ENCODE assay signal across 16 cellular contexts in the genomic region with DNA sequence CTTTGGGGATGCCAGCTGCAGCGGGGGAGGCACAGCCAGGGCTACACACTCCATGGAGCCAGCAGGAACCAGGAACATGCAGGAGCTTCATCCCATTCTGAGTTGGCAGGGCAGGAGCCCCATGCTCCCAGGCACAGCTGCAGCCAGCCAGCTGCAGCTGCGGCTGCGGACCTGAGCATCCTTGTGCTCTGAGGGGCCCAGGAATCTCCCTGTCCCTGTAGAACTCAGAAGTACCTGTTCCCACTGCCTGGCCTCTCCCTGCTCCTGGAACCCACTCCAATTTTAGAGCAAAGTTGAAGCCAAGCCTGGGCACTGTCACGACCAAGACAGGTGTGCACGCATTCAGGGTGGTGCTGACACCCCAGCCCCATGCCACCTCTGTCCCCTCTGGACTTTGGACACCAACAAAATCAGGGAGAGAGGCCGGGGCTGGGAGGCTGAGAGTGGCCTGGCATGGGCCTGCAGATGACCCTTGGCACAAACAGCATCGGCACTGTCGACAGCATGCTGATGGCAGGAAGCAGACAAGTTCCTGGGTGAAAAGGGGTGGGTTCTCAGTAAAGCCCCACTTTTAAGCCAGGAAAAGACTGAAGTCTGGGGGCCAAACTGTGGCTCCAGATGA.
A peak's percentile ranks its signal among the peaks of the same experiment; 100 is the strongest.
DNase-seq lines count a peak whose midpoint lies in the region; ATAC-seq and TF ChIP-seq lines count a peak whose summit lies in the region.
"Had no signal": no experiment of that assay in that cellular context is flagged by ENCODE, and none has a peak within 500 bp of the region (broad histone marks: within the 10 kb centered on the region; RNA-seq: fewer than 3 reads in every experiment).

No MANE protein-coding gene starts in this region.

- peak; percentile 20 for DNase-seq in Ammon's horn (ENCODE audit: low spot score)
- DNase-seq in Peyer's patch, result peak in 2 of 3 donors; percentile 30 to 33
- no peak for DNase-seq in neuronal stem cell (ENCODE audit: low spot score)
- DNase-seq in upper lobe of right lung, result no peak
- DNase-seq in MV-4-11 (lab: John Stamatoyannopoulos, UW), result no peak
- DNase-seq: 8988T; AML-193; Calu3; CD4-positive, CD25-positive, alpha-beta regulatory T cell; DMS 273 treated with DMSO at 0.1 percent for 48 hours; H7; IMR-90 had no signal

- intact Hi-C loops in upper lobe of right lung (cut with DNase I), result no loop called here

- H2AK5ac ChIP-seq in neuronal stem cell (ENCODE audit: low read depth, low read length), result no peak overlapping the region

- H4K8ac ChIP-seq in neuronal stem cell (ENCODE audit: low read depth, low read length), result peak overlapping the region; percentile 3

- no peak overlapping the region for H4K91ac ChIP-seq in neuronal stem cell (ENCODE audit: low read depth, low read length, poor library complexity)

- peak; percentile 36 for ATAC-seq in upper lobe of right lung
- no peak for ATAC-seq in SK-N-SH treated with all-trans-retinoic acid at 6 μM for 48 hours
- no peak for ATAC-seq in GM21825 (IDR thresholded peaks at IDR 0.05; ENCODE audit: unreplicated experiment)
- ATAC-seq: GM23338 had no signal

- no peak overlapping the region for H2BK120ac ChIP-seq in neuronal stem cell (ENCODE audit: low read depth, low read length)

- no CpG with 5 or more reads among the region's 8 CpGs for WGBS in neuronal stem cell (ENCODE audit: extremely low coverage in 2 of 2, insufficient read length in 2 of 2, insufficient replicate concordance in 1 of 2), 2 donors

- H3K9ac ChIP-seq in neuronal stem cell (ENCODE audit: low read depth, low read length, poor library complexity), result no peak overlapping the region
- H3K9ac ChIP-seq: BLaER1 treated with 17β-estradiol and CSF1 and Interleukin-3, amounts not matched to agents 10 nM and 100 nM had no signal

- H3K18ac ChIP-seq in neuronal stem cell (ENCODE audit: low read length), result peak overlapping the region; percentile 48

- H2BK12ac ChIP-seq in neuronal stem cell (ENCODE audit: low read length), result no peak overlapping the region

- no peak overlapping the region for H2AFZ ChIP-seq in neuronal stem cell (ENCODE audit: low read length)
- H2AFZ ChIP-seq: GM23338 had no signal

- no peak overlapping the region for H3K4me2 ChIP-seq in neuronal stem cell (ENCODE audit: insufficient read depth, low read length, poor library complexity, severe bottlenecking)
- H3K4me2 ChIP-seq: BLaER1 treated with 17β-estradiol and CSF1 and Interleukin-3, amounts not matched to agents 10 nM and 100 nM; GM23338 had no signal

- no peak overlapping the region for H3K4ac ChIP-seq in neuronal stem cell (ENCODE audit: low read length)

- no peak for TF ChIP-seq POLR2A in Peyer's patch (IDR thresholded peaks at IDR 0.05)

- H3K27me3 ChIP-seq in Peyer's patch, result no peaks in the 10 kb centered on the region
- H3K27me3 ChIP-seq in neuronal stem cell (ENCODE audit: control insufficient read depth in 3 of 3, insufficient read depth in 3 of 3, low read depth in 1 of 3, low read length in 3 of 3), result no peaks in the 10 kb centered on the region
- no peaks in the 10 kb centered on the region for H3K27me3 ChIP-seq in upper lobe of right lung
- H3K27me3 ChIP-seq: BLaER1 treated with 17β-estradiol and CSF1 and Interleukin-3, amounts not matched to agents 10 nM and 100 nM had no signal

- H3K4me3 ChIP-seq in Peyer's patch (no peak overlapping the region), neuronal stem cell (ENCODE audit: low read length in 2 of 2) (no peak overlapping the region), upper lobe of right lung (no peak overlapping the region)
- H3K4me3 ChIP-seq: BLaER1 treated with 17β-estradiol and CSF1 and Interleukin-3, amounts not matched to agents 10 nM and 100 nM; GM23338 had no signal

- no peaks in the 10 kb centered on the region for H3K9me3 ChIP-seq in Peyer's patch
- peaks cover 0 to 2% of the 10 kb centered on the region in 2 donors for H3K9me3 ChIP-seq in neuronal stem cell (replicated peaks in 1 of 2; ENCODE audit: control insufficient read depth in 2 of 2, insufficient read depth in 1 of 2, low read depth in 1 of 2, low read length in 2 of 2)
- H3K9me3 ChIP-seq in upper lobe of right lung, result no peaks in the 10 kb centered on the region
- H3K9me3 ChIP-seq: BLaER1 treated with 17β-estradiol and CSF1 and Interleukin-3, amounts not matched to agents 10 nM and 100 nM had no signal

- H3K36me3 ChIP-seq in Peyer's patch, result no peaks in the 10 kb centered on the region
- H3K36me3 ChIP-seq in neuronal stem cell (replicated peaks in 1 of 2; ENCODE audit: control insufficient read depth in 2 of 2, insufficient read depth in 2 of 2, low read length in 2 of 2), result peaks cover 0 to 4% of the 10 kb centered on the region in 2 donors
- no peaks in the 10 kb centered on the region for H3K36me3 ChIP-seq in upper lobe of right lung
- H3K36me3 ChIP-seq: BLaER1 treated with 17β-estradiol and CSF1 and Interleukin-3, amounts not matched to agents 10 nM and 100 nM had no signal

- H3K14ac ChIP-seq in neuronal stem cell (ENCODE audit: low read length), result peak overlapping the region; percentile 94

- H3K79me1 ChIP-seq in neuronal stem cell (ENCODE audit: low read depth, low read length), result no peaks in the 10 kb centered on the region

- TF ChIP-seq CTCF in Peyer's patch (IDR thresholded peaks at IDR 0.05) (no peak), upper lobe of right lung (IDR thresholded peaks at IDR 0.05) (no peak)

- H3K27ac ChIP-seq in Peyer's patch, result no peak overlapping the region
- H3K27ac ChIP-seq in neuronal stem cell (replicated peaks; ENCODE audit: low read length), result no peak overlapping the region
- H3K27ac ChIP-seq in upper lobe of right lung, result no peak overlapping the region
- H3K27ac ChIP-seq: BLaER1 treated with 17β-estradiol and CSF1 and Interleukin-3, amounts not matched to agents 10 nM and 100 nM had no signal

- H3K4me1 ChIP-seq in Peyer's patch (no peaks in the 10 kb centered on the region), neuronal stem cell (ENCODE audit: control insufficient read depth in 2 of 2, insufficient read depth in 1 of 2, low read depth in 1 of 2, low read length in 2 of 2) (peaks cover 0 to 2% of the 10 kb centered on the region in 2 donors), upper lobe of right lung (no peaks in the 10 kb centered on the region)
- H3K4me1 ChIP-seq: BLaER1 treated with 17β-estradiol and CSF1 and Interleukin-3, amounts not matched to agents 10 nM and 100 nM had no signal

- no peak overlapping the region for H2BK5ac ChIP-seq in neuronal stem cell (ENCODE audit: low read length)

- H2BK15ac ChIP-seq in neuronal stem cell (ENCODE audit: low read length), result no peak overlapping the region

- peak overlapping the region; percentile 58 for H3K23ac ChIP-seq in neuronal stem cell (ENCODE audit: low read depth, low read length, poor library complexity)

TF ChIP-seq in SK-N-SH treated with all-trans-retinoic acid at 6 μM for 48 hours, 23 proteins besides CTCF, POLR2A, EP300 and RAD21:
- no peak for TF ChIP-seq ZC3H10 (CRISPR knock-in tag; IDR thresholded peaks at IDR 0.05)
- no peak for TF ChIP-seq ARNTL (CRISPR knock-in tag; IDR thresholded peaks at IDR 0.05; ENCODE audit: borderline replicate concordance, low read depth)
- TF ChIP-seq ZFP30 (CRISPR knock-in tag; IDR thresholded peaks at IDR 0.05), result no peak
- no peak for TF ChIP-seq TOX (CRISPR knock-in tag; IDR thresholded peaks at IDR 0.05; ENCODE audit: borderline replicate concordance)

Comparison
In these comparisons a context has a peak if more than half of its experiments do, and no peak if none do; other contexts are left out.
1. DNase-seq: peak in Ammon's horn (single experiment) and Peyer's patch (2 of 3); none in neuronal stem cell (single experiment), upper lobe of right lung (single experiment) and MV-4-11 (single experiment).